ENCODE assay signal across 8 cellular contexts in genomic region chr6:1610497-1611321, GRCh38. TPM values are rescaled to one million over a fixed set of nuclear protein-coding genes. Genes with fewer than 3 reads are reported as not detected.
DNase-seq lines count a peak whose midpoint lies in the region; ATAC-seq and TF ChIP-seq lines count a peak whose summit lies in the region.

No MANE protein-coding gene starts in this region.

- peak; percentile 14 for ATAC-seq in GM19035 (IDR thresholded peaks at IDR 0.05; ENCODE audit: unreplicated experiment)
- no peak for ATAC-seq in upper lobe of right lung
- ATAC-seq in HG03457 (IDR thresholded peaks at IDR 0.05; ENCODE audit: unreplicated experiment), result no peak

- peak overlapping the region; percentile 75 for H3K4me3 ChIP-seq in AG09309 (ENCODE audit: control insufficient read depth, low read depth, low read length)
- peak overlapping the region; percentile 58 for H3K4me3 ChIP-seq in MG63
- H3K4me3 ChIP-seq in brain microvascular endothelial cell (ENCODE audit: low read depth, low read length), result peak overlapping the region; percentile 59
- peak overlapping the region; percentile 50 for H3K4me3 ChIP-seq in lower leg skin (ENCODE audit: low read depth, poor library complexity, severe bottlenecking)
- H3K4me3 ChIP-seq in upper lobe of right lung, result peak overlapping the region; percentile 51

- DNase-seq in AG09309 (ENCODE audit: low read depth) (no peak), MG63 (peak; percentile 24), brain microvascular endothelial cell (no peak), lower leg skin (ENCODE audit: low spot score in 2 of 2) (peak in 1 of 2 donors; percentile 84), upper lobe of right lung (no peak)
- no peak for DNase-seq in activated effector memory CD4-positive, alpha-beta T cell treated with anti-CD3 and anti-CD28 coated beads, Interleukin-2, amount 50 U/mL, for 16 hours

- 2 to 3% methylated on average over 22 to 36 of the region's 101 CpGs for WGBS in lower leg skin, 2 donors

- intact Hi-C loops in lower leg skin (cut with DNase I; ENCODE audit: low total_unique reads), result no loop called here
- intact Hi-C loops in upper lobe of right lung (cut with DNase I), result no loop called here

- no peaks in the 10 kb centered on the region for H3K27me3 ChIP-seq in MG63
- H3K27me3 ChIP-seq in brain microvascular endothelial cell (replicated peaks), result peaks cover 36% of the 10 kb centered on the region
- H3K27me3 ChIP-seq in upper lobe of right lung, result peaks cover 78% of the 10 kb centered on the region

- H3K27ac ChIP-seq in brain microvascular endothelial cell, result peak overlapping the region; percentile 55
- peak overlapping the region; percentile 51 for H3K27ac ChIP-seq in upper lobe of right lung

- H3K36me3 ChIP-seq in MG63 (peaks cover 2% of the 10 kb centered on the region), brain microvascular endothelial cell (replicated peaks) (no peaks in the 10 kb centered on the region), upper lobe of right lung (no peaks in the 10 kb centered on the region)

- TF ChIP-seq CTCF in AG09309 (IDR thresholded peaks at IDR 0.05; ENCODE audit: control insufficient read depth, insufficient read depth, low read depth, low read length, missing control alignments), result no peak
- no peak for TF ChIP-seq CTCF in brain microvascular endothelial cell (IDR thresholded peaks at IDR 0.05; ENCODE audit: low read depth, low read length, missing control alignments)
- no peak for TF ChIP-seq CTCF in lower leg skin (IDR thresholded peaks at IDR 0.05)
- TF ChIP-seq CTCF in upper lobe of right lung (IDR thresholded peaks at IDR 0.05), result no peak

- peaks cover 7% of the 10 kb centered on the region for H3K4me1 ChIP-seq in upper lobe of right lung

- H3K9me3 ChIP-seq in MG63 (no peaks in the 10 kb centered on the region), upper lobe of right lung (no peaks in the 10 kb centered on the region)

- in situ Hi-C loops in brain microvascular endothelial cell (cut with HindIII; ENCODE audit: low pct_ligation_motif_present, low sequenced_read_pairs), result loop anchor here (25.0 kb wide), 2 partner anchors 502 to 752 kb away; no protein-coding TSS in a partner anchor

- TF ChIP-seq POLR2A in lower leg skin (IDR thresholded peaks at IDR 0.05), result no peak

RNA-seq across cellular contexts. Expression of gene FOXC1, which starts 1.0 kb away (rescaled TPM):
- 2.2 and 5.5 TPM in 2 replicates for total RNA-seq in MG63 (2014; rRNA removed; shearing (Covaris generic); ENCODE audit: low replicate concordance)
- total RNA-seq in lower leg skin (10 to 100 TPM in 3 of 4 donors, 1 to 10 TPM in 1; 7.1 to 39.2 (median 27.5) TPM), upper lobe of right lung (4.9 TPM)
